38 cellular contexts compared by ENCODE assay signal in genomic region chr3:63331520-63331919, GRCh38. TPM values are rescaled to one million over a fixed set of nuclear protein-coding genes. Genes with fewer than 3 reads are reported as not detected.
"Had no signal": no experiment of that assay in that cellular context is flagged by ENCODE, and none has a peak within 500 bp of the region (broad histone marks: within the 10 kb centered on the region; RNA-seq: fewer than 3 reads in every experiment).

No MANE protein-coding gene starts in this region.

- H3K4me1 ChIP-seq: SJCRH30 had no signal

- H3K36me3 Mint-ChIP-seq: T-cell had no signal

- H3K4me3 ChIP-seq: MG63, PC-9, SJCRH30, SK-N-MC had no signal

- H3K4me2 ChIP-seq: PC-9 had no signal

- H3K27me3 ChIP-seq: MG63, SJCRH30 had no signal

- H3K9me3 Mint-ChIP-seq: T-cell had no signal

- H3K36me3 ChIP-seq: MG63, SJCRH30 had no signal

- H3K27me3 Mint-ChIP-seq: T-cell had no signal

- H3K4me1 Mint-ChIP-seq: T-cell had no signal

- ATAC-seq: Panc1, Right ventricle myocardium inferior, SK-N-SH treated with all-trans-retinoic acid at 6 μM for 48 hours, T-cell had no signal

- H2AFZ ChIP-seq: PC-9 had no signal

- H3K27ac ChIP-seq: PC-9, RWPE1, SJCRH30, SK-N-MC had no signal

- H3K9me3 ChIP-seq: MG63, SJCRH30 had no signal

- H3K27ac Mint-ChIP-seq: T-cell had no signal

- H3K4me3 Mint-ChIP-seq: T-cell had no signal

- DNase-seq: Kasumi-1, MG63, MV-4-11, NCI-H1092, NCI-H1105, NCI-H1417 treated with DMSO at 0.1 percent for 48 hours, NCI-H1436 treated with DMSO at 0.1 percent for 48 hours, NCI-H1694, NCI-H187, NCI-H1930, NCI-H2029 treated with DMSO at 0.1 percent for 48 hours, NCI-H2081 treated with DMSO at 0.1 percent for 48 hours, NCI-H2107, NCI-H2171, NCI-H226, NCI-H446 treated with DMSO at 0.1 percent for 48 hours, NCI-H510A, NCI-H524, NCI-H526, NCI-H69, NCI-H748 treated with DMSO at 0.1 percent for 48 hours, NCI-H82, PC-9, SHP77, SIG-M5, SJCRH30, T-cell had no signal

- FAIRE-seq: RCC 7860 had no signal

RNA-seq across cellular contexts. Expression of gene SYNPR, which starts 53.4 kb away (rescaled TPM):
- total RNA-seq: M059J; OCI-LY7; PC-9; Right ventricle myocardium inferior; RPMI7951; SJCRH30; SK-MEL-5; T-cell; T-helper 1 cell treated with Interleukin-12 subunit alpha and Interleukin-12 subunit beta and Interleukin-4 antibody, amounts not matched to agents 30 ng/mL and 1 ng/mL, for 36 hours had no signal
